32 cellular contexts compared by ENCODE assay signal in the genomic region with DNA sequence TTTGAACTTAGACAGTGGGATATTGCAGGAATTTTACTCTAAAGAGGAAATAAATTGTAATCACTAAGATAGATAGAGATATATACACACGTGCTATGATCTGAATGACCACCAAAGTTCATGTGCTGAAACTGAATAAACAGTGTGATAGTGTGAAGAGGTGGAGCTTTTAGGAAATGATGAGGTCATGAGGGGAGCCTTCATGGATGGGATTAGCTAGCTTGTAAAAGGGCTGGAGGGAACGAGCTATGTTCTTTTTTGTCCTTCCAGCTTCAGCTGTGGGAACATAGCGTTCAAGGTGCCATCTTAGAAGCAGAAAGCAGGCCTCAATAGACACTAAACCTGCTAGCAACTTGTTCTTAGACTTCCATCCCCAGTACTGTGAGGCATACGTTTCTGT.
"Had no signal": no experiment of that assay in that cellular context is flagged by ENCODE, and none has a peak within 500 bp of the region (broad histone marks: within the 10 kb centered on the region; RNA-seq: fewer than 3 reads in every experiment).

No MANE protein-coding gene starts in this region.

- H3K4me1 ChIP-seq: foreskin keratinocyte, left lung, psoas muscle, spleen, upper lobe of left lung had no signal

- H3K36me3 ChIP-seq: gastroesophageal sphincter, heart left ventricle, left lung, ovary, sigmoid colon, spleen, thoracic aorta, tibial nerve, upper lobe of left lung had no signal

- H3K9me3 Mint-ChIP-seq: mesothelial cell of epicardium; nephron; stimulated activated naive B cell treated with anti-CD40 and anti-IgM and Interleukin-4, amounts not matched to agents 10 μg/mL and 1 μg/mL and 100 μg/mL, for 72 hours; stimulated activated naive CD8-positive, alpha-beta T cell treated with anti-CD3 and anti-CD28 coated beads, Interleukin-15, Interleukin-2, amounts not matched to agents 100 ng/mL and 50 ng/mL, for 24 hours had no signal

- H3K27me3 ChIP-seq: dorsolateral prefrontal cortex, foreskin keratinocyte, gastroesophageal sphincter, heart left ventricle, left lung, ovary, sigmoid colon, spleen, tibial nerve, upper lobe of left lung had no signal

- H3K36me3 Mint-ChIP-seq: mesothelial cell of epicardium; naive thymus-derived CD4-positive, alpha-beta T cell; stimulated activated naive B cell treated with anti-CD40 and anti-IgM and Interleukin-4, amounts not matched to agents 10 μg/mL and 1 μg/mL and 100 μg/mL, for 72 hours had no signal

- H3K4me1 Mint-ChIP-seq: stimulated activated naive B cell treated with anti-CD40 and anti-IgM and Interleukin-4, amounts not matched to agents 10 μg/mL and 1 μg/mL and 100 μg/mL, for 72 hours had no signal

- FAIRE-seq: colon, islet of Langerhans, urothelium cell line had no signal

- H3K4me3 ChIP-seq: dorsolateral prefrontal cortex, gastroesophageal sphincter, heart left ventricle, left lung, mucosa of descending colon, ovary, psoas muscle, sigmoid colon, skin epidermis, spleen, thoracic aorta, tibial nerve, upper lobe of left lung had no signal

- H3K27ac Mint-ChIP-seq: mesothelial cell of epicardium; naive thymus-derived CD4-positive, alpha-beta T cell; nephron; stimulated activated naive B cell treated with anti-CD40 and anti-IgM and Interleukin-4, amounts not matched to agents 10 μg/mL and 1 μg/mL and 100 μg/mL, for 72 hours; stimulated activated naive CD8-positive, alpha-beta T cell treated with anti-CD3 and anti-CD28 coated beads, Interleukin-15, Interleukin-2, amounts not matched to agents 100 ng/mL and 50 ng/mL, for 24 hours had no signal

- ATAC-seq: esophagus mucosa; foreskin keratinocyte; gastroesophageal sphincter; heart left ventricle; left cardiac atrium; left lung; mucosa of descending colon; naive thymus-derived CD4-positive, alpha-beta T cell; psoas muscle; right cardiac atrium; stimulated activated naive B cell treated with anti-CD40 and anti-IgM and Interleukin-4, amounts not matched to agents 10 μg/mL and 1 μg/mL and 100 μg/mL, for 72 hours had no signal

- DNase-seq: dorsolateral prefrontal cortex; effector CD4-positive, alpha-beta T cell; foreskin keratinocyte; heart left ventricle; hippocampal formation; left cardiac atrium; left lung; mesenchymal stem cell; mucosa of descending colon; naive thymus-derived CD4-positive, alpha-beta T cell; nucleus accumbens; ovary; posterior cingulate gyrus; psoas muscle; right cardiac atrium; sigmoid colon; spleen; stimulated activated CD4-positive, alpha-beta T cell treated with anti-CD3 and anti-CD28 coated beads, Interleukin-4, amount 100 ng/mL, for 4 hours; stimulated activated naive B cell treated with anti-CD40 and anti-IgM and Interleukin-4, amounts not matched to agents 10 μg/mL and 1 μg/mL and 100 μg/mL, for 72 hours; upper lobe of left lung had no signal

- H3K4me3 Mint-ChIP-seq: mesothelial cell of epicardium; naive thymus-derived CD4-positive, alpha-beta T cell; nephron; stimulated activated naive B cell treated with anti-CD40 and anti-IgM and Interleukin-4, amounts not matched to agents 10 μg/mL and 1 μg/mL and 100 μg/mL, for 72 hours; stimulated activated naive CD8-positive, alpha-beta T cell treated with anti-CD3 and anti-CD28 coated beads, Interleukin-15, Interleukin-2, amounts not matched to agents 100 ng/mL and 50 ng/mL, for 24 hours had no signal

- H3K9me3 ChIP-seq: gastroesophageal sphincter, heart left ventricle, left lung, mucosa of descending colon, ovary, psoas muscle, sigmoid colon, spleen, thoracic aorta, tibial nerve, upper lobe of left lung had no signal

- H3K27ac ChIP-seq: dorsolateral prefrontal cortex, epithelial cell of prostate, foreskin keratinocyte, gastroesophageal sphincter, heart left ventricle, left lung, ovary, psoas muscle, sigmoid colon, skin epidermis, spleen, thoracic aorta, tibial nerve, upper lobe of left lung had no signal

- H3K27me3 Mint-ChIP-seq: naive thymus-derived CD4-positive, alpha-beta T cell; stimulated activated naive B cell treated with anti-CD40 and anti-IgM and Interleukin-4, amounts not matched to agents 10 μg/mL and 1 μg/mL and 100 μg/mL, for 72 hours had no signal
